In genomic region chr11:120212259-120212888, GRCh38 we compare ENCODE assay signal across 1 cellular context.
A peak's percentile ranks its signal among the peaks of the same experiment; 100 is the strongest.
TF ChIP-seq lines count a peak whose summit lies in the region.

No MANE protein-coding gene starts in this region.

TF ChIP-seq in HepG2, 621 proteins besides CTCF, POLR2A, EP300 and RAD21:
- TF ChIP-seq NFIC (IDR thresholded peaks at IDR 0.05; ENCODE audit: low read length): no peak
- TF ChIP-seq KDM5B (CRISPR knock-in tag; IDR thresholded peaks at IDR 0.05; ENCODE audit: borderline replicate concordance): 0 out of 2 replicates have a peak, but pooled peaks have one; percentile 32
- no peak for TF ChIP-seq NFE2L1 (CRISPR knock-in tag; IDR thresholded peaks at IDR 0.05; ENCODE audit: borderline replicate concordance)
- peak; percentile 50 for TF ChIP-seq ZNF687 (CRISPR knock-in tag; IDR thresholded peaks at IDR 0.05)
- TF ChIP-seq BORCS8-MEF2B (CRISPR knock-in tag; IDR thresholded peaks at IDR 0.05): no peak
- peak; percentile 89 for TF ChIP-seq ZSCAN25 (CRISPR knock-in tag; IDR thresholded peaks at IDR 0.05)
